Comparison of ENCODE assay signal across 18 cellular contexts in the genomic region with DNA sequence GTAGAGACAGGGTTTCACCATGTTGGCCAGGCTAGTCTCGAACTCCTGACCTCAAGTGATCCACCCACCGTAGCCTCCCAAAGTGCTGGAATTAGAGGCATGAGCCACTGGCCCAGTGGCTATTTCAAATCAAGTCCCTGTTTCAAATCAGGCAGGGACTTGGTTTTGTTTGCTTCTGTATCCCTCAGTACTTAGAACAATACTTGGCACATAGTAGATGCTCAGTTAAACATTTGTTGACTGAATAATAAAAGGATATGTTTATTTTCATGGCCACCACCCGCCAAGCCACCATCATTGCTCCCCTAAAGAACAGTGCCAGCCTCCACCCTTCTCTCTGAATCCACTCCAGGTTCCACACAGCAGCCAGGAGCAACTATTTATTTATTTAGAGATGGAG. TPM values are rescaled to one million over a fixed set of nuclear protein-coding genes. Genes with fewer than 3 reads are reported as not detected.
"Had no signal": no experiment of that assay in that cellular context is flagged by ENCODE, and none has a peak within 500 bp of the region (broad histone marks: within the 10 kb centered on the region; RNA-seq: fewer than 3 reads in every experiment).

No MANE protein-coding gene starts in this region.

- DNase-seq: NCI-H1092 treated with DMSO at 0.1 percent for 48 hours; NCI-H1436; NCI-H187; NCI-H2081 treated with DMSO at 0.1 percent for 48 hours; NCI-H2171; NCI-H226; NCI-H446; NCI-H510A; NCI-H526; NCI-H82; NK-92 treated with Interleukin-12 subunit alpha and Interleukin-12 subunit beta, amount 100 ng/mL, for 24 hours; SHP77 treated with DMSO at 0.1 percent for 48 hours; SJCRH30 had no signal

- H3K4me1 ChIP-seq: SJCRH30 had no signal

- H3K4me3 ChIP-seq: SJCRH30 had no signal

- H3K9me3 Mint-ChIP-seq: IgD-negative memory B cell had no signal

- H3K27ac Mint-ChIP-seq: IgD-negative memory B cell had no signal

- H3K27me3 ChIP-seq: SJCRH30 had no signal

- H3K9me3 ChIP-seq: SJCRH30 had no signal

- H3K27ac ChIP-seq: RWPE1, SJCRH30 had no signal

- ATAC-seq: SK-N-SH treated with all-trans-retinoic acid at 6 μM for 48 hours had no signal

RNA-seq across cellular contexts. Expression of a gene that starts 17.6 kb away (rescaled TPM):
- total RNA-seq: HT1080 had no signal
- polyA plus RNA-seq: IgD-negative memory B cell had no signal

RNA-seq across cellular contexts. Expression of a gene that starts 38.5 kb away (rescaled TPM):
- total RNA-seq: HT1080, OCI-LY7 had no signal
- polyA plus RNA-seq: IgD-negative memory B cell had no signal
